In genomic region chr15:39429898-39430357, GRCh38 we compare ENCODE assay signal across 10 cellular contexts.
DNase-seq lines count a peak whose midpoint lies in the region; ATAC-seq and TF ChIP-seq lines count a peak whose summit lies in the region.
"Had no signal": no experiment of that assay in that cellular context is flagged by ENCODE, and none has a peak within 500 bp of the region (broad histone marks: within the 10 kb centered on the region; RNA-seq: fewer than 3 reads in every experiment).

No MANE protein-coding gene starts in this region.

- H3K9ac ChIP-seq in OCI-LY3 (ENCODE audit: low read length) = peak overlapping the region; percentile 7; the same call in 1 of the 2 replicates

- TF ChIP-seq POLR2A in Peyer's patch (IDR thresholded peaks at IDR 0.05) = no peak

- no peaks in the 10 kb centered on the region for H3K9me3 ChIP-seq in OCI-LY3 (ENCODE audit: insufficient read depth, low read length)
- H3K9me3 ChIP-seq in Peyer's patch = no peaks in the 10 kb centered on the region

- H3K4me1 ChIP-seq in OCI-LY3 (ENCODE audit: low read length) = peaks cover 40% of the 10 kb centered on the region
- peaks cover 0 to 11% (median 0%) of the 10 kb centered on the region in 4 donors for H3K4me1 ChIP-seq in Peyer's patch

- H4K20me1 ChIP-seq in OCI-LY3 (ENCODE audit: insufficient read depth, low read length) = no peaks in the 10 kb centered on the region

- DNase-seq in DMS79 (lab: John Stamatoyannopoulos, UW) (peak; percentile 43), kidney epithelial cell (ENCODE audit: low read depth) (peak; percentile 60), NCI-H82 treated with DMSO at 0.1 percent for 48 hours (lab: John Stamatoyannopoulos, UW; ENCODE audit: unreplicated experiment) (no peak), immature natural killer cell (no peak), NCI-H510A (lab: John Stamatoyannopoulos, UW) (no peak), Peyer's patch (no peak)
- DNase-seq: activated B cell treated with CpG ODN at 0.5 μM for 24 hours, naive B cell had no signal

- H3K36me3 Mint-ChIP-seq in immature natural killer cell = peaks cover 0 to 2% (median 0%) of the 10 kb centered on the region in 3 donors

- H3K27ac ChIP-seq in OCI-LY3 (ENCODE audit: low read length) (no peak overlapping the region), Peyer's patch (no peak overlapping the region)

- TF ChIP-seq CTCF in OCI-LY3 (IDR thresholded peaks at IDR 0.05; ENCODE audit: low read depth, low read length) (no peak), kidney epithelial cell (IDR thresholded peaks at IDR 0.05; ENCODE audit: insufficient read depth, low read length, poor library complexity, severe bottlenecking) (no peak), Peyer's patch (IDR thresholded peaks at IDR 0.05) (no peak)

- ATAC-seq in GM21723 (IDR thresholded peaks at IDR 0.05; ENCODE audit: unreplicated experiment) = peak; percentile 55

- H3K79me2 ChIP-seq in OCI-LY3 (ENCODE audit: low read length) = no peaks in the 10 kb centered on the region

- H3K27me3 ChIP-seq in OCI-LY3 (ENCODE audit: low read depth, low read length) (peaks cover 17% of the 10 kb centered on the region), kidney epithelial cell (ENCODE audit: control insufficient read depth, insufficient read depth, low read length) (no peaks in the 10 kb centered on the region), Peyer's patch (no peaks in the 10 kb centered on the region)

- H3K36me3 ChIP-seq in OCI-LY3 (replicated peaks; ENCODE audit: low read depth, low read length) (no peaks in the 10 kb centered on the region), kidney epithelial cell (ENCODE audit: control insufficient read depth, insufficient read depth, low read length) (no peaks in the 10 kb centered on the region), Peyer's patch (no peaks in the 10 kb centered on the region)

- peak overlapping the region; percentile 66 for H3K4me2 ChIP-seq in OCI-LY3 (ENCODE audit: low read length)

- H3K27ac Mint-ChIP-seq in immature natural killer cell = no peak overlapping the region
- H3K27ac Mint-ChIP-seq: activated B cell treated with CpG ODN at 0.5 μM for 24 hours, naive B cell had no signal

- peak overlapping the region; percentile 2; the same call in 1 of the 2 replicates for H2AFZ ChIP-seq in OCI-LY3 (ENCODE audit: low read depth, low read length)

- H3K4me1 Mint-ChIP-seq in immature natural killer cell = peaks cover 23 to 30% of the 10 kb centered on the region in 2 donors

- H3K27me3 Mint-ChIP-seq in immature natural killer cell (ENCODE audit: low read depth in 3 of 3) = peaks cover 20 to 36% (median 27%) of the 10 kb centered on the region in 3 donors

- H3K9me3 Mint-ChIP-seq in immature natural killer cell = no peaks in the 10 kb centered on the region
- H3K9me3 Mint-ChIP-seq: activated B cell treated with CpG ODN at 0.5 μM for 24 hours had no signal

- no peak overlapping the region for H3K4me3 Mint-ChIP-seq in immature natural killer cell
- H3K4me3 Mint-ChIP-seq: activated B cell treated with CpG ODN at 0.5 μM for 24 hours had no signal

- H3K4me3 ChIP-seq in OCI-LY3 (ENCODE audit: low read length) (0 out of 2 replicates have a peak overlapping the region, but pooled peaks have one; percentile 12), kidney epithelial cell (ENCODE audit: low read depth, low read length) (no peak overlapping the region), Peyer's patch (no peak overlapping the region)

Comparison
In these comparisons a context has a peak if more than half of its experiments do, and no peak if none do; other contexts are left out.
1. DNase-seq: peak in DMS79 (single experiment) and kidney epithelial cell (single experiment); none in NCI-H82 treated with DMSO at 0.1 percent for 48 hours (single experiment), immature natural killer cell (0 of 3), NCI-H510A (single experiment) and Peyer's patch (0 of 3).